Comparison of ENCODE assay signal across 9 cellular contexts in the genomic region with DNA sequence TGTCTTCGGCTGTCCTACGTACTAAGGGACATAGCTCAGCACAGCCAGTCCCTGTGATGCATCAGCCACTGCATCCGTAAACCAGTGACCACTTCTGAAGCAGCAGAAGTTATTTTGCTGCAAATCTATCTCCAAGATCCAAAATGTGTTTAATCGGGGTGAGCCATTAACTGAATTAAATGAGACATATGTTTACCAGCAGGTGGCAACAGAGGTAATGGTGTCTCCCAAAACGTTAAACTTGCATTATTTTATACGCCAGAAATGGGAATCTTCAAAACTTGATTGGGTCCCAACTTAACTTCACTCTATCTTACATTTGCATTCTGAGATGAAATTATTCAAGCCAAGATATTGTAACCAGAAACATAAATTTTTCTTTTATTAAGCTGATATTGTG.
DNase-seq lines count a peak whose midpoint lies in the region; ATAC-seq and TF ChIP-seq lines count a peak whose summit lies in the region.
"Had no signal": no experiment of that assay in that cellular context is flagged by ENCODE, and none has a peak within 500 bp of the region (broad histone marks: within the 10 kb centered on the region; RNA-seq: fewer than 3 reads in every experiment).

No MANE protein-coding gene starts in this region.

- intact Hi-C loops in CD14-positive monocyte (cut with micrococcal nuclease) = no loop called here
- intact Hi-C loops in lower lobe of right lung (cut with DNase I) = loop anchor here (5.0 kb wide), 1 partner anchor 151 kb away; no protein-coding TSS in a partner anchor

- H3K4me3 Mint-ChIP-seq in CD14-positive monocyte (no peak overlapping the region), HFFc6 (no peak overlapping the region)

- H3K9me3 Mint-ChIP-seq in CD14-positive monocyte = peaks cover 0 to 6% (median 0%) of the 10 kb centered on the region in 7 donors
- H3K9me3 Mint-ChIP-seq in HFFc6 = no peaks in the 10 kb centered on the region

- no peaks in the 10 kb centered on the region for H3K9me3 ChIP-seq in lower lobe of right lung

- H3K27me3 ChIP-seq in lower lobe of right lung (ENCODE audit: low read depth) (no peaks in the 10 kb centered on the region), H7 (ENCODE audit: control insufficient read depth, insufficient read depth, low read length) (no peaks in the 10 kb centered on the region; the same call in 1 of the 2 replicates)

- H3K36me3 Mint-ChIP-seq in CD14-positive monocyte (no peaks in the 10 kb centered on the region), HFFc6 (ENCODE audit: low read depth) (no peaks in the 10 kb centered on the region)

- no peak overlapping the region for H3K27ac Mint-ChIP-seq in CD14-positive monocyte
- H3K27ac Mint-ChIP-seq in HFFc6 = no peak overlapping the region

- DNase-seq in CD14-positive monocyte (ENCODE audit: low spot score) (no peak), HFFc6 (peak; percentile 13), astrocyte of the cerebellum (ENCODE audit: low read depth) (no peak), lower lobe of right lung (no peak), NOMO-1 treated with DMSO at 0.1 percent for 48 hours (lab: John Stamatoyannopoulos, UW; ENCODE audit: unreplicated experiment) (no peak), NCI-H1436 (lab: John Stamatoyannopoulos, UW) (no peak), H7 (no peak)

- ATAC-seq in lower lobe of right lung (no peak), HG02798 (IDR thresholded peaks at IDR 0.05; ENCODE audit: poor library complexity, unreplicated experiment) (no peak)

- in situ Hi-C loops in astrocyte of the cerebellum (cut with HindIII; ENCODE audit: low sequenced_read_pairs) = no loop called here

- no peak overlapping the region for H3K4me3 ChIP-seq in astrocyte of the cerebellum (ENCODE audit: low read depth, low read length)
- H3K4me3 ChIP-seq in lower lobe of right lung = no peak overlapping the region
- H3K4me3 ChIP-seq in H7 (ENCODE audit: insufficient read depth, low read depth, low read length) = no peak overlapping the region

- H3K27me3 Mint-ChIP-seq in CD14-positive monocyte (ENCODE audit: low read depth in 3 of 3) = no peaks in the 10 kb centered on the region
- peaks cover 4% of the 10 kb centered on the region; the same call in 1 of the 2 replicates for H3K27me3 Mint-ChIP-seq in HFFc6 (ENCODE audit: insufficient read depth)

- no peak overlapping the region for H3K27ac ChIP-seq in lower lobe of right lung
- H3K27ac ChIP-seq: HL-60 had no signal

- H3K4me1 Mint-ChIP-seq in CD14-positive monocyte (peaks cover 13% of the 10 kb centered on the region), HFFc6 (ENCODE audit: low read depth) (peaks cover 18% of the 10 kb centered on the region)

- no peaks in the 10 kb centered on the region for H3K4me1 ChIP-seq in lower lobe of right lung

- TF ChIP-seq CTCF in CD14-positive monocyte (IDR thresholded peaks at IDR 0.05) (peak; percentile 48), HFFc6 (IDR thresholded peaks at IDR 0.05) (peak; percentile 81), astrocyte of the cerebellum (IDR thresholded peaks at IDR 0.05; ENCODE audit: low read depth, low read length, missing control alignments) (peak; percentile 43), lower lobe of right lung (IDR thresholded peaks at IDR 0.05) (peak; percentile 42)

- no peaks in the 10 kb centered on the region for H3K36me3 ChIP-seq in lower lobe of right lung
- H3K36me3 ChIP-seq in H7 (replicated peaks; ENCODE audit: control insufficient read depth, insufficient read depth, low read length) = no peaks in the 10 kb centered on the region
